Comparison of ENCODE assay signal across 14 cellular contexts in genomic region chr1:29004813-29005212, GRCh38.
DNase-seq lines count a peak whose midpoint lies in the region; ATAC-seq and TF ChIP-seq lines count a peak whose summit lies in the region.
"Had no signal": no experiment of that assay in that cellular context is flagged by ENCODE, and none has a peak within 500 bp of the region (broad histone marks: within the 10 kb centered on the region; RNA-seq: fewer than 3 reads in every experiment).

No MANE protein-coding gene starts in this region.

- H3K9me3 Mint-ChIP-seq in natural killer cell (no peaks in the 10 kb centered on the region), MCF 10A (ENCODE audit: unreplicated experiment) (no peaks in the 10 kb centered on the region), T-cell (no peaks in the 10 kb centered on the region)
- H3K9me3 Mint-ChIP-seq in natural killer cell treated with Interleukin-12 subunit alpha and Interleukin-12 subunit beta and Interleukin-15 and Interleukin-18, amount 100 ng/mL, for 72 hours: no peaks in the 10 kb centered on the region
- H3K9me3 Mint-ChIP-seq: CD4-positive, CD25-positive, alpha-beta regulatory T cell had no signal

- H3K79me2 ChIP-seq in smooth muscle cell (ENCODE audit: low read depth): no peaks in the 10 kb centered on the region

- peak overlapping the region; percentile 34 for H3K4me2 ChIP-seq in smooth muscle cell

- no peaks in the 10 kb centered on the region for H3K36me3 ChIP-seq in smooth muscle cell (ENCODE audit: low read depth)
- H3K36me3 ChIP-seq: BE2C, HAP-1 had no signal

- H3K4me3 Mint-ChIP-seq in natural killer cell (no peak overlapping the region), MCF 10A (ENCODE audit: unreplicated experiment) (no peak overlapping the region), T-cell (no peak overlapping the region)
- no peak overlapping the region for H3K4me3 Mint-ChIP-seq in natural killer cell treated with Interleukin-12 subunit alpha and Interleukin-12 subunit beta and Interleukin-15 and Interleukin-18, amount 100 ng/mL, for 72 hours
- H3K4me3 Mint-ChIP-seq: CD4-positive, CD25-positive, alpha-beta regulatory T cell had no signal

- H3K9me3 ChIP-seq in smooth muscle cell (replicated peaks; ENCODE audit: low read depth): no peaks in the 10 kb centered on the region
- H3K9me3 ChIP-seq: BE2C, Caco-2, HAP-1 had no signal

- ATAC-seq in natural killer cell: no peak
- no peak for ATAC-seq in natural killer cell treated with Interleukin-12 subunit alpha and Interleukin-12 subunit beta and Interleukin-15 and Interleukin-18, amount 100 ng/mL, for 72 hours
- ATAC-seq in T-cell (replicated peaks in 1 of 4): no peak
- ATAC-seq in HG02970 (IDR thresholded peaks at IDR 0.05; ENCODE audit: low FRiP score, unreplicated experiment): no peak

- no peak overlapping the region for H3K27ac ChIP-seq in smooth muscle cell (ENCODE audit: low read depth)
- H3K27ac ChIP-seq: GM23248 had no signal

- POLR2A ChIA-PET in MCF 10A (lab: Yijun Ruan, JAX) (interaction anchor here (0.7 kb wide), 1 partner anchor 20 kb away, joined by 3 read pairs; no protein-coding TSS in a partner anchor), T-cell (lab: Charles Lee) (no interaction called here)

- H3K27me3 ChIP-seq in smooth muscle cell (ENCODE audit: low read depth): no peaks in the 10 kb centered on the region
- H3K27me3 ChIP-seq: BE2C had no signal

- no peaks in the 10 kb centered on the region for H4K20me1 ChIP-seq in smooth muscle cell (ENCODE audit: low read depth)

- CTCF ChIA-PET in MCF 10A (lab: Yijun Ruan, JAX) (no interaction called here), T-cell (lab: Charles Lee) (no interaction called here)

- H2AFZ ChIP-seq in smooth muscle cell (ENCODE audit: low read depth): no peak overlapping the region
- H2AFZ ChIP-seq: GM23248 had no signal

- H3F3A ChIP-seq in smooth muscle cell (ENCODE audit: low read depth): no peaks in the 10 kb centered on the region

- TF ChIP-seq CTCF in natural killer cell (IDR thresholded peaks at IDR 0.05) (no peak), smooth muscle cell (IDR thresholded peaks at IDR 0.05; ENCODE audit: borderline replicate concordance, insufficient read depth, poor library complexity, severe bottlenecking) (no peak), MCF 10A (IDR thresholded peaks at IDR 0.05; ENCODE audit: unreplicated experiment) (no peak)

- DNase-seq in natural killer cell (no peak), amniotic epithelial cell (ENCODE audit: low read depth) (peak; percentile 64), smooth muscle cell (lab: John Stamatoyannopoulos, UW; ENCODE audit: unreplicated experiment) (no peak), MCF 10A (ENCODE audit: unreplicated experiment) (no peak), T-cell (no peak)
- no peak for DNase-seq in natural killer cell treated with Interleukin-12 subunit alpha and Interleukin-12 subunit beta and Interleukin-15 and Interleukin-18, amount 100 ng/mL, for 72 hours (ENCODE audit: low spot score)
- DNase-seq: ACHN; BE2C; C1 segment of cervical spinal cord; Caco-2; CD4-positive, CD25-positive, alpha-beta regulatory T cell; GM23248 had no signal

- H3K9ac ChIP-seq in smooth muscle cell (ENCODE audit: low read depth): no peak overlapping the region
- H3K9ac ChIP-seq: GM23248 had no signal

- BruUV-seq in MCF 10A (replicated peaks; lab: Mats Ljungman, UMichigan): no TSS peak

- intact Hi-C loops in natural killer cell (cut with micrococcal nuclease) (no loop called here), MCF 10A (cut with micrococcal nuclease) (no loop called here)

- H3K27me3 Mint-ChIP-seq in natural killer cell (ENCODE audit: low read depth in 2 of 2) (no peaks in the 10 kb centered on the region), MCF 10A (ENCODE audit: insufficient read depth, unreplicated experiment) (no peaks in the 10 kb centered on the region), T-cell (no peaks in the 10 kb centered on the region)
- no peaks in the 10 kb centered on the region for H3K27me3 Mint-ChIP-seq in natural killer cell treated with Interleukin-12 subunit alpha and Interleukin-12 subunit beta and Interleukin-15 and Interleukin-18, amount 100 ng/mL, for 72 hours
- H3K27me3 Mint-ChIP-seq: CD4-positive, CD25-positive, alpha-beta regulatory T cell had no signal

- H3K27ac Mint-ChIP-seq in natural killer cell (peak overlapping the region; percentile 22 to 35), MCF 10A (ENCODE audit: low read depth, unreplicated experiment) (no peak overlapping the region), T-cell (peak overlapping the region in 1 of 2 donors; percentile 27)
- H3K27ac Mint-ChIP-seq in natural killer cell treated with Interleukin-12 subunit alpha and Interleukin-12 subunit beta and Interleukin-15 and Interleukin-18, amount 100 ng/mL, for 72 hours: no peak overlapping the region

- H3K4me1 Mint-ChIP-seq in natural killer cell (peaks cover 24 to 25% of the 10 kb centered on the region in 2 donors), MCF 10A (ENCODE audit: insufficient read depth, unreplicated experiment) (no peaks in the 10 kb centered on the region), T-cell (peaks cover 30 to 50% (median 45%) of the 10 kb centered on the region in 3 donors)
- peaks cover 6 to 15% of the 10 kb centered on the region in 2 donors for H3K4me1 Mint-ChIP-seq in natural killer cell treated with Interleukin-12 subunit alpha and Interleukin-12 subunit beta and Interleukin-15 and Interleukin-18, amount 100 ng/mL, for 72 hours (ENCODE audit: low read depth in 2 of 2)

- H3K36me3 Mint-ChIP-seq in natural killer cell (no peaks in the 10 kb centered on the region), MCF 10A (ENCODE audit: insufficient read depth, unreplicated experiment) (peaks cover 7% of the 10 kb centered on the region), T-cell (peaks cover 56% of the 10 kb centered on the region)
- H3K36me3 Mint-ChIP-seq in natural killer cell treated with Interleukin-12 subunit alpha and Interleukin-12 subunit beta and Interleukin-15 and Interleukin-18, amount 100 ng/mL, for 72 hours: no peaks in the 10 kb centered on the region

- H3K4me3 ChIP-seq in smooth muscle cell: no peak overlapping the region
- H3K4me3 ChIP-seq: GM23248, HAP-1 had no signal

- no peaks in the 10 kb centered on the region for H3K4me1 ChIP-seq in smooth muscle cell (ENCODE audit: low read depth)
- H3K4me1 ChIP-seq: BE2C, Caco-2 had no signal

- 41% methylated on average over 3 of the region's 3 CpGs for WGBS in smooth muscle cell (ENCODE audit: low lambda C conversion rate)

Comparison
In these comparisons a context has a peak if more than half of its experiments do, and no peak if none do; other contexts are left out.
1. H3K27ac Mint-ChIP-seq: peak in natural killer cell (2 of 2); none in natural killer cell treated with Interleukin-12 subunit alpha and Interleukin-12 subunit beta and Interleukin-15 and Interleukin-18, amount 100 ng/mL, for 72 hours (0 of 2) and MCF 10A (single experiment).